14 cellular contexts compared by ENCODE assay signal in the genomic region with DNA sequence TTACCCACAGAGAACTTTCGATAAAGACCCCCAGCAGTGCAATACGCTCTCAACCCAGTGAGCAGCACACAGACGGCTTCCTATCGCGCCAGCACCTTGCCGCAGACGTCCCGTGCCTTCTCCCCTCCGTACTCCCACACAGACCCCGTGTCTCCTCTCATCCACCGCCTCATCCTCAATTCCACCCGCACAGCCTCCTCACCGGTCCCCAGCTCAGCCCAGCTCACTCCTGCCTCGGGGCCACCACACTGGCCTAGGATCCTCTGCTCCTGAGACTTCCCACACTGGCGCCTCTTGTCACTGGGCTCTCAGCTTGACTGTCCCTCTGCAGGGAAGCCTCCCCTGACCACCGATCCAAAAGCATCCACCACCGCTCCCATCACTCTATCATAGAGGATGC. TPM values are rescaled to one million over a fixed set of nuclear protein-coding genes. Genes with fewer than 3 reads are reported as not detected.
DNase-seq lines count a peak whose midpoint lies in the region; ATAC-seq and TF ChIP-seq lines count a peak whose summit lies in the region.
"Had no signal": no experiment of that assay in that cellular context is flagged by ENCODE, and none has a peak within 500 bp of the region (broad histone marks: within the 10 kb centered on the region; RNA-seq: fewer than 3 reads in every experiment).

No MANE protein-coding gene starts in this region.

- H3K9me3 Mint-ChIP-seq in activated naive CD4-positive, alpha-beta T cell treated with anti-CD3 and anti-CD28 coated beads, Interleukin-2, amount 50 U/mL, for 72 hours = no peaks in the 10 kb centered on the region
- no peaks in the 10 kb centered on the region for H3K9me3 Mint-ChIP-seq in dendritic cell treated with granulocyte-macrophage colony-stimulating factor and Interleukin-4, amounts not matched to agents 40 ng/mL and 50 ng/mL, for 4 days
- no peaks in the 10 kb centered on the region for H3K9me3 Mint-ChIP-seq in nephron

- no peak for ATAC-seq in activated naive CD4-positive, alpha-beta T cell treated with anti-CD3 and anti-CD28 coated beads, Interleukin-2, amount 50 U/mL, for 72 hours
- no peak for ATAC-seq in HG03565 (IDR thresholded peaks at IDR 0.05; ENCODE audit: unreplicated experiment)
- ATAC-seq in GM21717 (IDR thresholded peaks at IDR 0.05; ENCODE audit: unreplicated experiment) = no peak
- ATAC-seq: GM12878, PC-3 had no signal

- H3K4me1 Mint-ChIP-seq in dendritic cell treated with granulocyte-macrophage colony-stimulating factor and Interleukin-4, amounts not matched to agents 40 ng/mL and 50 ng/mL, for 4 days (ENCODE audit: low read depth) = peaks cover 68% of the 10 kb centered on the region
- peaks cover 70% of the 10 kb centered on the region for H3K4me1 Mint-ChIP-seq in nephron

- DNase-seq in activated naive CD4-positive, alpha-beta T cell treated with anti-CD3 and anti-CD28 coated beads, Interleukin-2, amount 50 U/mL, for 72 hours (ENCODE audit: low spot score in 2 of 2) = no peak
- DNase-seq in activated naive CD4-positive, alpha-beta T cell (lab: John Stamatoyannopoulos, UW) = no peak
- no peak for DNase-seq in NOMO-1 treated with DMSO at 0.1 percent for 48 hours (lab: John Stamatoyannopoulos, UW; ENCODE audit: unreplicated experiment)
- DNase-seq: activated CD8-positive, alpha-beta memory T cell treated with anti-CD3 and anti-CD28 coated beads, Interleukin-2, amount 50 U/mL, for 4 hours; NCI-H2171; T1000 had no signal

- H3K27me3 Mint-ChIP-seq in dendritic cell treated with granulocyte-macrophage colony-stimulating factor and Interleukin-4, amounts not matched to agents 40 ng/mL and 50 ng/mL, for 4 days = no peaks in the 10 kb centered on the region
- H3K27me3 Mint-ChIP-seq in nephron (ENCODE audit: low read depth) = peaks cover 3% of the 10 kb centered on the region

- WGBS in thymus = 98% methylated on average over 17 of the region's 17 CpGs

- intact Hi-C loops in dendritic cell treated with granulocyte-macrophage colony-stimulating factor and Interleukin-4, amounts not matched to agents 40 ng/mL and 50 ng/mL, for 4 days (cut with micrococcal nuclease) = no loop called here

- H3K27ac Mint-ChIP-seq in activated naive CD4-positive, alpha-beta T cell treated with anti-CD3 and anti-CD28 coated beads, Interleukin-2, amount 50 U/mL, for 72 hours = peak overlapping the region; percentile 65 to 94
- peak overlapping the region; percentile 16 for H3K27ac Mint-ChIP-seq in dendritic cell treated with granulocyte-macrophage colony-stimulating factor and Interleukin-4, amounts not matched to agents 40 ng/mL and 50 ng/mL, for 4 days
- peak overlapping the region; percentile 88 to 94 (median 91) for H3K27ac Mint-ChIP-seq in nephron

- no peak overlapping the region for H3K4me3 Mint-ChIP-seq in dendritic cell treated with granulocyte-macrophage colony-stimulating factor and Interleukin-4, amounts not matched to agents 40 ng/mL and 50 ng/mL, for 4 days
- H3K4me3 Mint-ChIP-seq in nephron = peak overlapping the region; percentile 58 to 70 (median 69)

- H3K4me1 ChIP-seq in thymus (ENCODE audit: control insufficient read depth, insufficient read depth, low read length) = no peaks in the 10 kb centered on the region

- no peaks in the 10 kb centered on the region for H3K9me3 ChIP-seq in thymus (ENCODE audit: control insufficient read depth)
- H3K9me3 ChIP-seq: breast epithelium had no signal

- peak overlapping the region; percentile 21 for H3K27ac ChIP-seq in thymus (ENCODE audit: low read depth)

- H3K36me3 Mint-ChIP-seq in activated naive CD4-positive, alpha-beta T cell treated with anti-CD3 and anti-CD28 coated beads, Interleukin-2, amount 50 U/mL, for 72 hours = peaks cover 0 to 4% of the 10 kb centered on the region in 2 donors
- H3K36me3 Mint-ChIP-seq in dendritic cell treated with granulocyte-macrophage colony-stimulating factor and Interleukin-4, amounts not matched to agents 40 ng/mL and 50 ng/mL, for 4 days (ENCODE audit: low read depth) = peaks cover 64% of the 10 kb centered on the region
- H3K36me3 Mint-ChIP-seq in nephron (ENCODE audit: low read depth) = peaks cover 41% of the 10 kb centered on the region

- no peak for TF ChIP-seq CTCF in nephron (IDR thresholded peaks at IDR 0.05; ENCODE audit: unreplicated experiment in 3 of 3)

- H3K4me3 ChIP-seq in thymus (ENCODE audit: low read length) = no peak overlapping the region
- H3K4me3 ChIP-seq: GM12878 had no signal

- no peaks in the 10 kb centered on the region for H3K27me3 ChIP-seq in thymus (ENCODE audit: control insufficient read depth, insufficient read depth)
- H3K27me3 ChIP-seq: breast epithelium had no signal

- H3K36me3 ChIP-seq in thymus (ENCODE audit: control insufficient read depth, insufficient read depth) = peaks cover 38% of the 10 kb centered on the region
- H3K36me3 ChIP-seq: breast epithelium had no signal

RNA-seq across cellular contexts. Expression of a gene that starts 9.0 kb away (rescaled TPM):
- total RNA-seq in activated naive CD4-positive, alpha-beta T cell treated with anti-CD3 and anti-CD28 coated beads, Interleukin-2, amount 50 U/mL, for 72 hours = 10 to 100 TPM; 31.8 to 48.2 TPM
- polyA plus RNA-seq in thymus = 24.7 TPM

Comparison
In these comparisons a context has a peak if more than half of its experiments do, and no peak if none do; other contexts are left out.
1. H3K27ac Mint-ChIP-seq: peak in every context shown above with its lines; median percentile 91 in nephron; 80 in activated naive CD4-positive, alpha-beta T cell treated with anti-CD3 and anti-CD28 coated beads, Interleukin-2, amount 50 U/mL, for 72 hours; 16 in dendritic cell treated with granulocyte-macrophage colony-stimulating factor and Interleukin-4, amounts not matched to agents 40 ng/mL and 50 ng/mL, for 4 days.